In the genomic region with DNA sequence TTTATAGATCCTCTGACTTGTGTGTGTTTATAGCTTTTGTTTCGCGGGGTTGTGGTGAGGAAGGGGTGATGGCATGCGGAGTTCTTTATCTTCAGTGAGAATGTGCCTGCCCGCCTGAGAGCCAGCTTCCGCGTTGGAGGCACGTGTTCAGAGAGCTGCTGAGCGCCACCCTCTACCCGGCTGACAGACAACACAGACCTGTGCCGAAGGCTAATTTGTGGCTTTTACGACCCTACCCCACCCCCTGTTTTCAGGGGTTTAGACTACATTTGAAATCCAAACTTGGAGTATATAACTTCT, we compare ENCODE assay signal across 9 cellular contexts. TPM values are rescaled to one million over a fixed set of nuclear protein-coding genes. Genes with fewer than 3 reads are reported as not detected.
DNase-seq lines count a peak whose midpoint lies in the region; ATAC-seq and TF ChIP-seq lines count a peak whose summit lies in the region.
"Had no signal": no experiment of that assay in that cellular context is flagged by ENCODE, and none has a peak within 500 bp of the region (broad histone marks: within the 10 kb centered on the region; RNA-seq: fewer than 3 reads in every experiment).

No MANE protein-coding gene starts in this region.

- peak overlapping the region in 1 of 4 donors; percentile 7 for H3K4me3 ChIP-seq in Peyer's patch

- TF ChIP-seq CTCF in Peyer's patch (IDR thresholded peaks at IDR 0.05): no peak

- no peaks in the 10 kb centered on the region for H3K27me3 ChIP-seq in Peyer's patch

- H3K27ac ChIP-seq in Peyer's patch: peak overlapping the region in 2 of 4 donors; percentile 18 to 23

- DNase-seq in Peyer's patch (peak; percentile 56 to 80 (median 57)), immature natural killer cell (peak; percentile 10 to 23 (median 17)), kidney tubule cell (ENCODE audit: low spot score) (no peak), LoVo (ENCODE audit: low spot score) (no peak), AG08395 (ENCODE audit: low spot score) (no peak)
- peak; percentile 31 for DNase-seq in activated CD8-positive, alpha-beta memory T cell treated with anti-CD3 and anti-CD28 coated beads, Interleukin-2, amount 50 U/mL, for 1 hour (ENCODE audit: extremely low read depth)
- DNase-seq in stimulated activated CD8-positive, alpha-beta memory T cell treated with anti-CD3 and anti-CD28 coated beads, Interleukin-4, amount 100 ng/mL, for 1 hour (ENCODE audit: low read depth in 2 of 2, low spot score in 1 of 2): peak; percentile 18 to 38
- DNase-seq: NCI-H1417 treated with DMSO at 0.1 percent for 48 hours had no signal

- no peaks in the 10 kb centered on the region for H3K36me3 ChIP-seq in Peyer's patch

- peaks cover 12 to 21% of the 10 kb centered on the region in 2 donors for H3K4me1 Mint-ChIP-seq in immature natural killer cell

- no peak for ATAC-seq in GM18907 (IDR thresholded peaks at IDR 0.05; ENCODE audit: unreplicated experiment)

- no peaks in the 10 kb centered on the region for H3K36me3 Mint-ChIP-seq in immature natural killer cell

- H3K4me3 Mint-ChIP-seq in immature natural killer cell: peak overlapping the region; percentile 56 to 84 (median 74)

- peaks cover 0 to 6% (median 6%) of the 10 kb centered on the region in 3 donors for H3K27me3 Mint-ChIP-seq in immature natural killer cell (ENCODE audit: low read depth in 3 of 3)

- no peaks in the 10 kb centered on the region for H3K9me3 ChIP-seq in Peyer's patch

- H3K4me1 ChIP-seq in Peyer's patch: peaks cover 0 to 28% (median 2%) of the 10 kb centered on the region in 4 donors

- peak overlapping the region in 2 of 6 donors; percentile 1 to 45 for H3K27ac Mint-ChIP-seq in immature natural killer cell

- TF ChIP-seq POLR2A in Peyer's patch (IDR thresholded peaks at IDR 0.05): no peak

- H3K9me3 Mint-ChIP-seq in immature natural killer cell: no peaks in the 10 kb centered on the region

RNA-seq across cellular contexts. Expression of a gene that starts 14.4 kb away (rescaled TPM):
- 10 to 100 TPM in 1 of 4 donors, 1 to 10 TPM in 2, under 1 TPM in 1; 0.85 to 12.4 (median 3.5) TPM for total RNA-seq in Peyer's patch
- polyA plus RNA-seq in immature natural killer cell: 1 to 10 TPM in 2 of 3 donors, under 1 TPM in 1; 0.52 to 3.6 (median 1.4) TPM

Comparison
In these comparisons a context has a peak if more than half of its experiments do, and no peak if none do; other contexts are left out.
1. DNase-seq: peak in Peyer's patch (3 of 3), activated CD8-positive, alpha-beta memory T cell treated with anti-CD3 and anti-CD28 coated beads, Interleukin-2, amount 50 U/mL, for 1 hour (single experiment), immature natural killer cell (3 of 3) and stimulated activated CD8-positive, alpha-beta memory T cell treated with anti-CD3 and anti-CD28 coated beads, Interleukin-4, amount 100 ng/mL, for 1 hour (2 of 2); none in kidney tubule cell (single experiment), LoVo (single experiment) and AG08395 (single experiment).